8 cellular contexts compared by ENCODE assay signal in the genomic region with DNA sequence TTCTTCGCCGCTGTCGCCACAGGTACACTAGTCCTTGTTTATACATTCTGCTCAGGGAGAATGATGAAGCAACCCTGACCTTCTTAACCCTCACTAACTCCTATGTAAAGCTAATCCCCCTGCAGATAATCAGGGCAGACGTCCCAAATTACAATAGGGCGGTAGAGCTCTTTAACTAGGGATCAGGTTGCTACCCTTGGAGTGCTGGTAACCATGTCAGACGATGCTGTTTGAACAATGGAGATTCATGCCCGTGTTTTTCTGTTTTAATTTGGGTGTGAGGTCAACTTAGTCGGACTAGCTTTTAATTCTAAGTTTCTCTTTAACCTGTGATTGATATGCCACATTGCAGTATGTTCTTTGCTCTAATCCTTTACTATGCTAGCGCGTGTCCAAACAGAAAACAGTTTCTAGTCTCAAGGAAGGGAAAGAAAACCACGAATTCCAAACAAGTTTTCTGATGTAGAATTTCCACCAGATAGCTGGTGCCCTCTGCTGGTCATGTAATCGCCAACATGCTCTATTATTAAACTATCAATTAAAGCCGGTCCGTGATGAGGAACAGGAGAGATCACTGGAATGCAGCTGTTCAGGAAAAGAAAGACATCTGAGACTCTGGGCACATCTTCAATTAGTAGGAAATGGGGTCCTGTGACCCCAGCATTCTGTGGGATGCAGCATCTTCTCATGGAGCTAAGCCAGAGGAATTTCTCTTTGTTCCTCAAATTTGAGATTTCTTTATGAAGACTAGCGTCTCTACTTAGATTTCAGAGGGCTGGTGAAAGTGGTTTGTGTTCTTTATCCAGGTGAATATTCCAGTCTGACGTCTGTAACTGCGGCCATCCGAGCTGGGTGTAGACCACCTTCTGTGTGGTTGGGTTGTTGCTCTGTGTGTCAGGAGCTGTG. TPM values are rescaled to one million over a fixed set of nuclear protein-coding genes. Genes with fewer than 3 reads are reported as not detected.
DNase-seq lines count a peak whose midpoint lies in the region; ATAC-seq and TF ChIP-seq lines count a peak whose summit lies in the region.

No MANE protein-coding gene starts in this region.

- peak overlapping the region; percentile 43 for H3K4me3 ChIP-seq in SJCRH30

- H3K4me1 ChIP-seq in SJCRH30: peaks cover 4% of the 10 kb centered on the region; the same call in 1 of the 2 replicates

- ATAC-seq in left ventricle myocardium superior (peak; percentile 68), GM18498 (IDR thresholded peaks at IDR 0.05; ENCODE audit: unreplicated experiment) (no peak)

- H3K4me1 Mint-ChIP-seq in progenitor cell of endocrine pancreas (ENCODE audit: low read depth): peaks cover 12% of the 10 kb centered on the region

- no peaks in the 10 kb centered on the region for H3K9me3 Mint-ChIP-seq in progenitor cell of endocrine pancreas (ENCODE audit: low read depth)

- H3K36me3 Mint-ChIP-seq in progenitor cell of endocrine pancreas (ENCODE audit: insufficient read depth): peaks cover 5% of the 10 kb centered on the region

- H3K36me3 ChIP-seq in SJCRH30: no peaks in the 10 kb centered on the region

- peak overlapping the region; percentile 64 for H3K4me3 Mint-ChIP-seq in progenitor cell of endocrine pancreas (ENCODE audit: low read depth)

- no peaks in the 10 kb centered on the region for H3K9me3 ChIP-seq in SJCRH30 (replicated peaks)

- DNase-seq in DMS53 (lab: John Stamatoyannopoulos, UW) (peak; percentile 81), SJCRH30 (peak; percentile 56 to 86), anterior cingulate cortex (lab: John Stamatoyannopoulos, UW) (peak in 43 of 58 donors; percentile 5 to 77 (median 37)), left ventricle myocardium superior (peak; percentile 53), progenitor cell of endocrine pancreas (ENCODE audit: low spot score, unreplicated experiment) (peak; percentile 49), HuH-7.5 (ENCODE audit: low spot score) (no peak)

- intact Hi-C loops in left ventricle myocardium superior (cut with micrococcal nuclease): loop anchor here (2.0 kb wide), 1 partner anchor 86 kb away; no protein-coding TSS in a partner anchor

- H3K27ac Mint-ChIP-seq in progenitor cell of endocrine pancreas: peak overlapping the region; percentile 90

- no peaks in the 10 kb centered on the region for H3K27me3 Mint-ChIP-seq in progenitor cell of endocrine pancreas

- peaks cover 11% of the 10 kb centered on the region for H3K27me3 ChIP-seq in SJCRH30

- H3K27ac ChIP-seq in SJCRH30: no peak overlapping the region

- TF ChIP-seq CTCF in LNCAP (IDR thresholded peaks at IDR 0.05) (peak; percentile 82), progenitor cell of endocrine pancreas (IDR thresholded peaks at IDR 0.05; ENCODE audit: unreplicated experiment) (peak; percentile 89)

RNA-seq across cellular contexts. Expression of a gene that starts 18.3 kb away (rescaled TPM):
- 97.8 and 102 TPM in 2 replicates for total RNA-seq in SJCRH30 (2014; rRNA removed; shearing (Covaris generic))
- total RNA-seq in left ventricle myocardium superior (64.7 TPM), progenitor cell of endocrine pancreas (76.4 and 82.5 TPM in 2 replicates)

RNA-seq across cellular contexts. Expression of a gene that starts 31.3 kb away (rescaled TPM):
- total RNA-seq in SJCRH30 (2014; rRNA removed; shearing (Covaris generic)): 2.0 and 2.7 TPM in 2 replicates
- 20.4 TPM for total RNA-seq in left ventricle myocardium superior
- total RNA-seq in progenitor cell of endocrine pancreas: 2.6 and 2.9 TPM in 2 replicates
